Comparison of ENCODE assay signal across 20 cellular contexts in the genomic region with DNA sequence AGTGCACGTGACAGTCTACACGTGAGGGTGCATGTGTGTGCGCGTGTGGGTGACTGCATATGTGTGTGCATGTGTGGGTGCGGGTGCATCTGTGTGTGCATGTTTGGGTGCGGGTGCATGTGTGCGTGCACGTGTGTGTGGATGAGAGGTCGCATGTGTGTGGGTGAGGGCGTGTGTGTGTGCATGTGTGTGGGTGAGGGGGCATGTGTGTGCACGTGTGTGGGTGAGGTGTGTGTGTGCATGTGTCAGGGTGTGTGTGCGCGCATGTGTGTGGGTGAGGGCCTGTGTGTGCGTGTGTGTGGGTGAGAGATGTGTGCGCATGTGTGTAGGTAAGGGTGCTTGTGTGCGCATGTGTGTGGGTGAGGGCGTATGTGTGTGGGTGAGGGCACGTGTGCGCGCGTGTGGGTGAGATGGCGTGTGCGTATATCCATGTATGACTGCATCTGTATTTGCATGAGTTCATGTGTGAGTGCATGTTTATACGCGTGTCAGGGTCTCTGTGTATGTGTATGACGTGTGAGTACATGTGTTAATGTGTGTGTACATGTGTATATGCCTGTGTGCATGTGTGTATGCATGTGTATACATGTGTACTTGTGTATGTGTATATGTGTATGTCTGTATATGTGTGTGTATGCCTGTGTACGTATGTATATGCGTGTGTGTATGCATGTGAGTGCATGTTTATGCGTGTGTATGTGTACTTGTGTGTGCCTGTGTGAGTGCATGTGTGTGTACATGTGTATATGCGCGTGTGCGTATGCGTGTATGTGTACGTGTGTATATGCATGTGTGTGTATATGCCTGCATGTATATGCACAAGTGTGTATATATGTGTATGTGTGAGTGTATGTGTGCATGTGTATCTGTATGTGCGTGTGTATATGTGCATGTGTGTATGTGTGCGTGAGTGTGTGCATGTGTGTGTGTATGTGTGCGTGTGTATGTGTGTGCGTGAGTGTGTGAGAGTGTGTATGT. TPM values are rescaled to one million over a fixed set of nuclear protein-coding genes. Genes with fewer than 3 reads are reported as not detected.
DNase-seq lines count a peak whose midpoint lies in the region; FAIRE-seq and TF ChIP-seq lines count a peak whose summit lies in the region.
"Had no signal": no experiment of that assay in that cellular context is flagged by ENCODE, and none has a peak within 500 bp of the region (broad histone marks: within the 10 kb centered on the region; RNA-seq: fewer than 3 reads in every experiment).

No MANE protein-coding gene starts in this region.

- no peak overlapping the region for H2BK120ac ChIP-seq in mesenchymal stem cell (ENCODE audit: low read depth, low read length)

- TF ChIP-seq CTCF in OCI-LY7 (conservative IDR thresholded peaks at IDR 0.05; ENCODE audit: low read length) = no peak
- TF ChIP-seq CTCF in brain microvascular endothelial cell (IDR thresholded peaks at IDR 0.05; ENCODE audit: low read depth, low read length, missing control alignments) = no peak

- peaks cover 35 to 55% (median 43%) of the 10 kb centered on the region in 11 experiments for H3K36me3 ChIP-seq in BLaER1 treated with 17β-estradiol and CSF1 and Interleukin-3, amounts not matched to agents 10 nM and 100 nM
- H3K36me3 ChIP-seq in OCI-LY7 (ENCODE audit: insufficient read depth, low read length) (peaks cover 57% of the 10 kb centered on the region), mesenchymal stem cell (ENCODE audit: control insufficient read depth in 1 of 2, insufficient read depth in 2 of 2, low read depth in 1 of 2, low read length in 2 of 2) (peaks cover 57 to 68% of the 10 kb centered on the region in 2 experiments), brain microvascular endothelial cell (replicated peaks) (peaks cover 28% of the 10 kb centered on the region)

- peak overlapping the region; percentile 66 for H4K91ac ChIP-seq in mesenchymal stem cell (ENCODE audit: low read length)

- H3K79me1 ChIP-seq in mesenchymal stem cell (replicated peaks; ENCODE audit: low read length, poor library complexity, severe bottlenecking) = peaks cover 22% of the 10 kb centered on the region

- H3K23ac ChIP-seq in mesenchymal stem cell (ENCODE audit: low read length in 2 of 2) = peak overlapping the region in 1 of 2 experiments; percentile 29

- H2BK5ac ChIP-seq in mesenchymal stem cell (ENCODE audit: low read depth, low read length, poor library complexity, severe bottlenecking) = no peak overlapping the region

- H3K27ac ChIP-seq in BLaER1 treated with 17β-estradiol and CSF1 and Interleukin-3, amounts not matched to agents 10 nM and 100 nM = peak overlapping the region in 3 of 11 experiments; percentile 30 to 86 (median 43); a peak in 5 of 22 replicates
- H3K27ac ChIP-seq in OCI-LY7 (ENCODE audit: low read depth, low read length, poor library complexity, severe bottlenecking) (peak overlapping the region; percentile 97), mesenchymal stem cell (ENCODE audit: low read length, poor library complexity, severe bottlenecking) (no peak overlapping the region), brain microvascular endothelial cell (no peak overlapping the region)
- H3K27ac ChIP-seq: C4-2B, SK-N-MC had no signal

- H3K9ac ChIP-seq in BLaER1 treated with 17β-estradiol and CSF1 and Interleukin-3, amounts not matched to agents 10 nM and 100 nM = no peak overlapping the region
- H3K9ac ChIP-seq in mesenchymal stem cell (ENCODE audit: low read length) = no peak overlapping the region

- intact Hi-C loops in OCI-LY7 (cut with micrococcal nuclease; ENCODE audit: unreplicated experiment) = no loop called here

- no peak overlapping the region for H4K8ac ChIP-seq in mesenchymal stem cell (ENCODE audit: low read length)

- no peaks in the 10 kb centered on the region for H3K27me3 Mint-ChIP-seq in activated T-cell treated with anti-CD3 and anti-CD28 coated beads, Interleukin-2, amount 50 U/mL, for 24 hours

- H3K79me2 ChIP-seq in OCI-LY7 (ENCODE audit: insufficient read depth, low read depth, low read length) = peaks cover 17% of the 10 kb centered on the region

- 88% methylated on average over 38 of the region's 38 CpGs for WGBS in mesenchymal stem cell

- no peak overlapping the region for H2BK15ac ChIP-seq in mesenchymal stem cell (ENCODE audit: low read depth, poor library complexity, severe bottlenecking)

- no peak overlapping the region for H2AFZ ChIP-seq in OCI-LY7 (ENCODE audit: low read length)
- H2AFZ ChIP-seq in mesenchymal stem cell (ENCODE audit: low read depth, low read length) = no peak overlapping the region

- H3K14ac ChIP-seq in mesenchymal stem cell (ENCODE audit: low read length in 2 of 2) = no peak overlapping the region

- no peak overlapping the region for H3K27ac Mint-ChIP-seq in activated T-cell treated with anti-CD3 and anti-CD28 coated beads, Interleukin-2, amount 50 U/mL, for 24 hours

- POLR2A ChIA-PET in OCI-LY7 (lab: Charles Lee) = no interaction called here

- peak overlapping the region in 7 of 11 experiments; percentile 74 to 99 (median 81); a peak in 13 of 22 replicates for H3K4me2 ChIP-seq in BLaER1 treated with 17β-estradiol and CSF1 and Interleukin-3, amounts not matched to agents 10 nM and 100 nM
- H3K4me2 ChIP-seq in OCI-LY7 (ENCODE audit: low read length) (peak overlapping the region; percentile 77), mesenchymal stem cell (ENCODE audit: low read length, poor library complexity, severe bottlenecking) (no peak overlapping the region)

- peak; percentile 100 for FAIRE-seq in HTR-8/SVneo (lab: Jason Lieb, UNC)
- FAIRE-seq: A204.1 had no signal

- no peak overlapping the region for H2BK12ac ChIP-seq in mesenchymal stem cell (ENCODE audit: low read length in 2 of 2)

- DNase-seq in HTR-8/SVneo (ENCODE audit: insufficient read length, low spot score) (no peak), OCI-LY7 (ENCODE audit: low spot score) (no peak), mesenchymal stem cell (no peak), NCI-H524 (lab: John Stamatoyannopoulos, UW) (no peak), GM19238 (ENCODE audit: insufficient read length, low spot score) (no peak), brain microvascular endothelial cell (no peak)
- no peak for DNase-seq in activated T-cell treated with anti-CD3 and anti-CD28 coated beads, Interleukin-2, amount 50 U/mL, for 24 hours
- DNase-seq: DMS153, Karpas-422, NCI-H187, NCI-H2171, NCI-H446, NCI-H748 treated with DMSO at 0.1 percent for 48 hours, Right ventricle myocardium superior, T-helper 1 cell had no signal

- no TSS peak for BruUV-seq in OCI-LY7 (replicated peaks; lab: Mats Ljungman, UMichigan)

- in situ Hi-C loops in brain microvascular endothelial cell (cut with HindIII; ENCODE audit: low pct_ligation_motif_present, low sequenced_read_pairs) = no loop called here

- no peaks in the 10 kb centered on the region for H3K9me3 Mint-ChIP-seq in activated T-cell treated with anti-CD3 and anti-CD28 coated beads, Interleukin-2, amount 50 U/mL, for 24 hours

- H3K9me2 ChIP-seq in OCI-LY7 (ENCODE audit: insufficient read depth, low read length) = no peaks in the 10 kb centered on the region

- H3K4me3 ChIP-seq in BLaER1 treated with 17β-estradiol and CSF1 and Interleukin-3, amounts not matched to agents 10 nM and 100 nM = no peak overlapping the region
- H3K4me3 ChIP-seq in OCI-LY7 (ENCODE audit: low read depth, low read length, poor library complexity, severe bottlenecking) (peak overlapping the region; percentile 55), mesenchymal stem cell (ENCODE audit: insufficient read depth in 1 of 2, low read depth in 1 of 2, low read length in 2 of 2) (no peak overlapping the region), brain microvascular endothelial cell (ENCODE audit: low read depth, low read length) (no peak overlapping the region)
- H3K4me3 ChIP-seq: HAP-1, SK-N-MC had no signal

- H3K4ac ChIP-seq in mesenchymal stem cell (ENCODE audit: low read depth in 1 of 2, low read length in 2 of 2) = no peak overlapping the region

- peaks cover 0 to 3% (median 0%) of the 10 kb centered on the region in 11 experiments; a peak in 8 of 22 replicates for H3K9me3 ChIP-seq in BLaER1 treated with 17β-estradiol and CSF1 and Interleukin-3, amounts not matched to agents 10 nM and 100 nM (replicated peaks in 1 of 11)
- H3K9me3 ChIP-seq in OCI-LY7 (ENCODE audit: low read length) (no peaks in the 10 kb centered on the region), mesenchymal stem cell (ENCODE audit: control insufficient read depth, low read length) (no peaks in the 10 kb centered on the region)
- H3K9me3 ChIP-seq: HAP-1 had no signal

- peaks cover 57% of the 10 kb centered on the region for H3K36me3 Mint-ChIP-seq in activated T-cell treated with anti-CD3 and anti-CD28 coated beads, Interleukin-2, amount 50 U/mL, for 24 hours (ENCODE audit: low read depth)

- peaks cover 38% of the 10 kb centered on the region for H3K4me1 Mint-ChIP-seq in activated T-cell treated with anti-CD3 and anti-CD28 coated beads, Interleukin-2, amount 50 U/mL, for 24 hours (ENCODE audit: low read depth)

- CTCF ChIA-PET in OCI-LY7 (lab: Charles Lee; ENCODE audit: unreplicated experiment) = no interaction called here

- H3K4me1 ChIP-seq in BLaER1 treated with 17β-estradiol and CSF1 and Interleukin-3, amounts not matched to agents 10 nM and 100 nM = peaks cover 64 to 100% (median 97%) of the 10 kb centered on the region in 10 experiments
- H3K4me1 ChIP-seq in OCI-LY7 (ENCODE audit: insufficient read depth, low read length, poor library complexity, severe bottlenecking) (peaks cover 77% of the 10 kb centered on the region), mesenchymal stem cell (ENCODE audit: control insufficient read depth, insufficient read depth, low read depth, low read length) (peaks cover 17% of the 10 kb centered on the region)
- H3K4me1 ChIP-seq: HAP-1 had no signal

- no peak overlapping the region for H2AK5ac ChIP-seq in mesenchymal stem cell (ENCODE audit: low read length, severe bottlenecking)

- no peak overlapping the region for H3K18ac ChIP-seq in mesenchymal stem cell (ENCODE audit: low read depth in 1 of 2, low read length in 2 of 2)

- peaks cover 0 to 15% (median 0%) of the 10 kb centered on the region in 11 experiments; a peak in 7 of 22 replicates for H3K27me3 ChIP-seq in BLaER1 treated with 17β-estradiol and CSF1 and Interleukin-3, amounts not matched to agents 10 nM and 100 nM
- H3K27me3 ChIP-seq in mesenchymal stem cell (ENCODE audit: control insufficient read depth in 1 of 2, insufficient read depth in 1 of 2, low read length in 2 of 2) (no peaks in the 10 kb centered on the region), brain microvascular endothelial cell (replicated peaks) (no peaks in the 10 kb centered on the region)

- peaks cover 17 to 100% (median 62%) of the 10 kb centered on the region in 11 experiments; a peak in 21 of 22 replicates for H4K20me1 ChIP-seq in BLaER1 treated with 17β-estradiol and CSF1 and Interleukin-3, amounts not matched to agents 10 nM and 100 nM
- no peaks in the 10 kb centered on the region for H4K20me1 ChIP-seq in OCI-LY7 (ENCODE audit: insufficient read depth, low read length)

- H3K4me3 Mint-ChIP-seq in activated T-cell treated with anti-CD3 and anti-CD28 coated beads, Interleukin-2, amount 50 U/mL, for 24 hours = no peak overlapping the region

RNA-seq across cellular contexts. Expression of a gene that starts 4.1 kb away (rescaled TPM):
- total RNA-seq in OCI-LY7 (2014; rRNA removed; shearing (Covaris generic)) = 66.3 and 76.4 TPM in 2 replicates
- total RNA-seq in OCI-LY7 (2022) = 67.9 and 75.6 TPM in 2 replicates
- 1.8 TPM for polyA plus RNA-seq in mesenchymal stem cell (2013, experiment 1 of 2)
- polyA plus RNA-seq in mesenchymal stem cell (2013, experiment 2 of 2) = 1.9 TPM

RNA-seq across cellular contexts. Expression of a gene that starts 7.2 kb away (rescaled TPM):
- total RNA-seq in OCI-LY7 (2014; rRNA removed; shearing (Covaris generic)) = 69.8 and 77.9 TPM in 2 replicates
- total RNA-seq in OCI-LY7 (2022) = 110 and 113 TPM in 2 replicates
- 85.3 TPM for polyA plus RNA-seq in mesenchymal stem cell (2013, experiment 1 of 2)
- 84.2 TPM for polyA plus RNA-seq in mesenchymal stem cell (2013, experiment 2 of 2)

RNA-seq across cellular contexts. Expression of a gene that starts 24.6 kb away (rescaled TPM):
- total RNA-seq in OCI-LY7 (2014; rRNA removed; shearing (Covaris generic)) = 43.1 and 43.9 TPM in 2 replicates
- total RNA-seq in OCI-LY7 (2022) = 50.8 and 55.4 TPM in 2 replicates
- 11.5 TPM for polyA plus RNA-seq in mesenchymal stem cell (2013, experiment 1 of 2)
- polyA plus RNA-seq in mesenchymal stem cell (2013, experiment 2 of 2) = 11.8 TPM

RNA-seq across cellular contexts. Expression of a gene that starts 24.6 kb away (rescaled TPM):
- 47.9 and 53.3 TPM in 2 replicates for total RNA-seq in OCI-LY7 (2014; rRNA removed; shearing (Covaris generic))
- 82.1 and 85.6 TPM in 2 replicates for total RNA-seq in OCI-LY7 (2022)
- 13.5 TPM for polyA plus RNA-seq in mesenchymal stem cell (2013, experiment 1 of 2)
- polyA plus RNA-seq in mesenchymal stem cell (2013, experiment 2 of 2) = 14.0 TPM

RNA-seq across cellular contexts. Expression of a gene that starts 36.0 kb away (rescaled TPM):
- total RNA-seq in OCI-LY7 (2014; rRNA removed; shearing (Covaris generic)) = 1.4 and 6.6 TPM in 2 replicates
- 1.0 TPM in 1 of 2 replicates, not detected in the other for total RNA-seq in OCI-LY7 (2022)
- polyA plus RNA-seq in mesenchymal stem cell (2013, experiment 1 of 2) = 23.7 TPM
- 23.9 TPM for polyA plus RNA-seq in mesenchymal stem cell (2013, experiment 2 of 2)
